In genomic region chr1:218971166-218971565, GRCh38 we compare ENCODE assay signal across 22 cellular contexts.
"Had no signal": no experiment of that assay in that cellular context is flagged by ENCODE, and none has a peak within 500 bp of the region (broad histone marks: within the 10 kb centered on the region; RNA-seq: fewer than 3 reads in every experiment).

No MANE protein-coding gene starts in this region.

- H3K79me2 ChIP-seq: parathyroid adenoma had no signal

- H3K4me3 Mint-ChIP-seq: activated CD4-positive, alpha-beta T cell treated with anti-CD3 and anti-CD28 coated beads, Interleukin-2, amount 10 ng/mL, durations not matched to agents 7 days and 5 days; activated CD8-positive, alpha-beta memory T cell treated with anti-CD3 and anti-CD28 coated beads, Interleukin-2, amount 10 ng/mL, durations not matched to agents 7 days and 5 days; activated CD8-positive, alpha-beta T cell treated with anti-CD3 and anti-CD28 coated beads for 36 hours; activated naive CD4-positive, alpha-beta T cell treated with anti-CD3 and anti-CD28 coated beads, Interleukin-2, amount 50 U/mL, for 24 hours; nephron progenitor cell; stimulated activated memory B cell treated with anti-CD40 and anti-IgM and Interleukin-4, amounts not matched to agents 10 μg/mL and 1 μg/mL and 100 μg/mL, for 72 hours; type B pancreatic cell had no signal

- H3K4me1 ChIP-seq: ascending aorta, breast epithelium, parathyroid adenoma, right lobe of liver, stomach, testis had no signal

- H3K27ac ChIP-seq: ascending aorta, breast epithelium, heart left ventricle, parathyroid adenoma, right lobe of liver, SJSA1, stomach, testis, WERI-Rb-1 had no signal

- H3K27me3 ChIP-seq: ascending aorta, breast epithelium, heart left ventricle, right lobe of liver, SJSA1, stomach, testis had no signal

- H3K9ac ChIP-seq: parathyroid adenoma had no signal

- H3K4me1 Mint-ChIP-seq: activated CD4-positive, alpha-beta T cell treated with anti-CD3 and anti-CD28 coated beads, Interleukin-2, amount 10 ng/mL, durations not matched to agents 7 days and 5 days; activated CD8-positive, alpha-beta memory T cell treated with anti-CD3 and anti-CD28 coated beads, Interleukin-2, amount 10 ng/mL, durations not matched to agents 7 days and 5 days; activated naive CD4-positive, alpha-beta T cell treated with anti-CD3 and anti-CD28 coated beads, Interleukin-2, amount 50 U/mL, for 24 hours; nephron progenitor cell; stimulated activated memory B cell treated with anti-CD40 and anti-IgM and Interleukin-4, amounts not matched to agents 10 μg/mL and 1 μg/mL and 100 μg/mL, for 72 hours had no signal

- H3K4me3 ChIP-seq: ascending aorta, breast epithelium, heart left ventricle, right lobe of liver, SJSA1, stomach, testis had no signal

- H3K36me3 ChIP-seq: ascending aorta, breast epithelium, heart left ventricle, right lobe of liver, SJSA1, stomach, WERI-Rb-1 had no signal

- H3K27ac Mint-ChIP-seq: activated CD4-positive, alpha-beta T cell treated with anti-CD3 and anti-CD28 coated beads, Interleukin-2, amount 10 ng/mL, durations not matched to agents 7 days and 5 days; activated CD8-positive, alpha-beta memory T cell treated with anti-CD3 and anti-CD28 coated beads, Interleukin-2, amount 10 ng/mL, durations not matched to agents 7 days and 5 days; activated CD8-positive, alpha-beta T cell treated with anti-CD3 and anti-CD28 coated beads for 36 hours; activated naive CD4-positive, alpha-beta T cell treated with anti-CD3 and anti-CD28 coated beads, Interleukin-2, amount 50 U/mL, for 24 hours; nephron progenitor cell; stimulated activated memory B cell treated with anti-CD40 and anti-IgM and Interleukin-4, amounts not matched to agents 10 μg/mL and 1 μg/mL and 100 μg/mL, for 72 hours; type B pancreatic cell had no signal

- H3K27me3 Mint-ChIP-seq: activated CD4-positive, alpha-beta T cell treated with anti-CD3 and anti-CD28 coated beads, Interleukin-2, amount 10 ng/mL, durations not matched to agents 7 days and 5 days; activated CD8-positive, alpha-beta memory T cell treated with anti-CD3 and anti-CD28 coated beads, Interleukin-2, amount 10 ng/mL, durations not matched to agents 7 days and 5 days; activated CD8-positive, alpha-beta T cell treated with anti-CD3 and anti-CD28 coated beads for 36 hours; stimulated activated memory B cell treated with anti-CD40 and anti-IgM and Interleukin-4, amounts not matched to agents 10 μg/mL and 1 μg/mL and 100 μg/mL, for 72 hours; type B pancreatic cell had no signal

- H2AFZ ChIP-seq: parathyroid adenoma had no signal

- H3K9me3 ChIP-seq: ascending aorta, right lobe of liver, SJSA1, testis had no signal

- H3K36me3 Mint-ChIP-seq: activated CD8-positive, alpha-beta memory T cell treated with anti-CD3 and anti-CD28 coated beads, Interleukin-2, amount 10 ng/mL, durations not matched to agents 7 days and 5 days; activated naive CD4-positive, alpha-beta T cell treated with anti-CD3 and anti-CD28 coated beads, Interleukin-2, amount 50 U/mL, for 24 hours; stimulated activated memory B cell treated with anti-CD40 and anti-IgM and Interleukin-4, amounts not matched to agents 10 μg/mL and 1 μg/mL and 100 μg/mL, for 72 hours; type B pancreatic cell had no signal

- ATAC-seq: activated CD8-positive, alpha-beta memory T cell treated with anti-CD3 and anti-CD28 coated beads, Interleukin-2, amount 10 ng/mL, durations not matched to agents 7 days and 5 days; activated CD8-positive, alpha-beta T cell treated with anti-CD3 and anti-CD28 coated beads for 36 hours; right lobe of liver; stimulated activated memory B cell treated with anti-CD40 and anti-IgM and Interleukin-4, amounts not matched to agents 10 μg/mL and 1 μg/mL and 100 μg/mL, for 72 hours had no signal

- H3K9me3 Mint-ChIP-seq: activated CD4-positive, alpha-beta T cell treated with anti-CD3 and anti-CD28 coated beads, Interleukin-2, amount 10 ng/mL, durations not matched to agents 7 days and 5 days had no signal

- DNase-seq: activated CD4-positive, alpha-beta T cell treated with anti-CD3 and anti-CD28 coated beads, Interleukin-2, amount 10 ng/mL, durations not matched to agents 7 days and 5 days; activated CD4-positive, CD25-positive, alpha-beta regulatory T cell treated with anti-CD3 and anti-CD28 coated beads, Interleukin-2, amount 50 U/mL, for 72 hours; activated CD8-positive, alpha-beta memory T cell treated with anti-CD3 and anti-CD28 coated beads, Interleukin-2, amount 10 ng/mL, durations not matched to agents 7 days and 5 days; activated CD8-positive, alpha-beta T cell treated with anti-CD3 and anti-CD28 coated beads for 36 hours; activated gamma-delta T cell treated with Interleukin-2 at 50 U/mL for 16 hours; activated T-cell treated with anti-CD3 and anti-CD28 coated beads for 4 hours; heart left ventricle; nephron progenitor cell; right lobe of liver; small intestine; stimulated activated CD4-positive, alpha-beta T cell treated with anti-CD3 and anti-CD28 coated beads, Interleukin-15, amount 100 ng/mL, for 24 hours; stomach; T-helper 1 cell; testis; WERI-Rb-1 had no signal
